ENCODE assay signal across 8 cellular contexts in genomic region chr17:7856840-7857723, GRCh38. TPM values are rescaled to one million over a fixed set of nuclear protein-coding genes. Genes with fewer than 3 reads are reported as not detected.
DNase-seq lines count a peak whose midpoint lies in the region; ATAC-seq and TF ChIP-seq lines count a peak whose summit lies in the region.

NAA38 (minus strand) TSS chr17:7857559; CDS start chr17:7857463, 96 bp downstream.

- H3K36me3 Mint-ChIP-seq in activated T-helper 1 cell treated with anti-CD3 and anti-CD28 coated beads, Interleukin-12 subunit alpha, Interleukin-12 subunit beta, Interleukin-2, Interleukin-4 antibody, amounts not matched to agents 30 ng/mL and 10 ng/mL and 1 ng/mL, durations not matched to agents 14 hours and 24 hours and 36 hours (ENCODE audit: low read depth) = peaks cover 29% of the 10 kb centered on the region
- H3K36me3 Mint-ChIP-seq in natural killer cell = no peaks in the 10 kb centered on the region

- no peak within 1 kb of the TSS for H3K27ac Mint-ChIP-seq in activated T-helper 1 cell treated with anti-CD3 and anti-CD28 coated beads, Interleukin-12 subunit alpha, Interleukin-12 subunit beta, Interleukin-2, Interleukin-4 antibody, amounts not matched to agents 30 ng/mL and 10 ng/mL and 1 ng/mL, durations not matched to agents 14 hours and 24 hours and 36 hours
- no peak within 1 kb of the TSS for H3K27ac Mint-ChIP-seq in natural killer cell

- no peaks in the 10 kb centered on the region for H3K36me3 ChIP-seq in GM23248 (ENCODE audit: low read depth)

- no peaks in the 10 kb centered on the region for H3K9me2 ChIP-seq in GM23248 (ENCODE audit: insufficient read depth)

- H3K9me3 Mint-ChIP-seq in activated T-helper 1 cell treated with anti-CD3 and anti-CD28 coated beads, Interleukin-12 subunit alpha, Interleukin-12 subunit beta, Interleukin-2, Interleukin-4 antibody, amounts not matched to agents 30 ng/mL and 10 ng/mL and 1 ng/mL, durations not matched to agents 14 hours and 24 hours and 36 hours = no peaks in the 10 kb centered on the region
- H3K9me3 Mint-ChIP-seq in natural killer cell = no peaks in the 10 kb centered on the region

- in situ Hi-C loops in GM23248 (cut with MboI) = loop anchor here (10.0 kb wide), 1 partner anchor 112 kb away; no protein-coding TSS in a partner anchor

- no peaks in the 10 kb centered on the region for H3K9me3 ChIP-seq in GM23248 (ENCODE audit: low read depth)

- H3K27ac ChIP-seq in GM23248 = peak within 1 kb of the TSS; percentile 88

- no peaks in the 10 kb centered on the region for H3K27me3 ChIP-seq in GM23248 (replicated peaks; ENCODE audit: insufficient read depth)

- no peak within 1 kb of the TSS for H3K4me3 Mint-ChIP-seq in activated T-helper 1 cell treated with anti-CD3 and anti-CD28 coated beads, Interleukin-12 subunit alpha, Interleukin-12 subunit beta, Interleukin-2, Interleukin-4 antibody, amounts not matched to agents 30 ng/mL and 10 ng/mL and 1 ng/mL, durations not matched to agents 14 hours and 24 hours and 36 hours
- no peak within 1 kb of the TSS for H3K4me3 Mint-ChIP-seq in natural killer cell

- H3K9ac ChIP-seq in GM23248 = peak within 1 kb of the TSS; percentile 86

- H3K4me1 Mint-ChIP-seq in activated T-helper 1 cell treated with anti-CD3 and anti-CD28 coated beads, Interleukin-12 subunit alpha, Interleukin-12 subunit beta, Interleukin-2, Interleukin-4 antibody, amounts not matched to agents 30 ng/mL and 10 ng/mL and 1 ng/mL, durations not matched to agents 14 hours and 24 hours and 36 hours (ENCODE audit: low read depth) = no peaks in the 10 kb centered on the region
- H3K4me1 Mint-ChIP-seq in natural killer cell = peaks cover 6 to 9% of the 10 kb centered on the region in 2 donors

- peak; percentile 100 for DNase-seq in EH (ENCODE audit: low read depth)
- DNase-seq in GM23248 = peak; percentile 100
- DNase-seq in Kasumi-1 (lab: John Stamatoyannopoulos, UW) = peak; percentile 96 to 97
- DNase-seq in RKO (ENCODE audit: low spot score) = peak; percentile 100
- DNase-seq in activated T-helper 1 cell treated with anti-CD3 and anti-CD28 coated beads, Interleukin-12 subunit alpha, Interleukin-12 subunit beta, Interleukin-2, Interleukin-4 antibody, amounts not matched to agents 30 ng/mL and 10 ng/mL and 1 ng/mL, durations not matched to agents 14 hours and 24 hours and 36 hours (ENCODE audit: low spot score) = peak; percentile 92
- peak; percentile 100 for DNase-seq in fibroblast of mammary gland (ENCODE audit: low read depth)
- peak; percentile 89 for DNase-seq in natural killer cell
- DNase-seq in stimulated activated naive CD4-positive, alpha-beta T cell treated with Interleukin-2 at 50 U/mL for 16 hours (lab: John Stamatoyannopoulos, UW) = peak; percentile 92

- ATAC-seq in natural killer cell = peak; percentile 75 to 92 (median 82)

- peak within 1 kb of the TSS; percentile 84 for H2AFZ ChIP-seq in GM23248

- no peaks in the 10 kb centered on the region for H3K27me3 Mint-ChIP-seq in activated T-helper 1 cell treated with anti-CD3 and anti-CD28 coated beads, Interleukin-12 subunit alpha, Interleukin-12 subunit beta, Interleukin-2, Interleukin-4 antibody, amounts not matched to agents 30 ng/mL and 10 ng/mL and 1 ng/mL, durations not matched to agents 14 hours and 24 hours and 36 hours (ENCODE audit: insufficient read depth)
- H3K27me3 Mint-ChIP-seq in natural killer cell (ENCODE audit: low read depth in 2 of 2) = no peaks in the 10 kb centered on the region

- peaks cover 38% of the 10 kb centered on the region for H3K79me2 ChIP-seq in GM23248 (ENCODE audit: insufficient read depth)

- intact Hi-C loops in activated T-helper 1 cell treated with anti-CD3 and anti-CD28 coated beads, Interleukin-12 subunit alpha, Interleukin-12 subunit beta, Interleukin-2, Interleukin-4 antibody, amounts not matched to agents 30 ng/mL and 10 ng/mL and 1 ng/mL, durations not matched to agents 14 hours and 24 hours and 36 hours (cut with micrococcal nuclease) = loop anchor here (1.0 to 10.0 kb wide), 13 partner anchors 13 to 842 kb away; partner anchors contain the start of genes CNTROB, EIF5A, KDM6B and RNASEK
- intact Hi-C loops in natural killer cell (cut with micrococcal nuclease) = loop anchor here (1.0 to 10.0 kb wide), 5 partner anchors 15 to 170 kb away; partner anchors contain the start of genes KDM6B, TP53 and WRAP53

- no peaks in the 10 kb centered on the region for H4K20me1 ChIP-seq in GM23248 (ENCODE audit: insufficient read depth)

- WGBS in GM23248 (ENCODE audit: low coverage in 1 of 2, low lambda C conversion rate in 2 of 2, missing lambda C conversion rate in 2 of 2), 2 experiments = 1 to 2% methylated on average over 62 of the region's 62 CpGs

- H3K4me3 ChIP-seq in GM23248 (peak within 1 kb of the TSS; percentile 80), fibroblast of mammary gland (ENCODE audit: control insufficient read depth, low read depth, low read length) (peak within 1 kb of the TSS; percentile 88)

- TF ChIP-seq CTCF in fibroblast of mammary gland (conservative IDR thresholded peaks at IDR 0.05; ENCODE audit: control insufficient read depth, insufficient read depth, low read depth, low read length) (peak; percentile 33), natural killer cell (IDR thresholded peaks at IDR 0.05) (no peak)

- H3K4me2 ChIP-seq in GM23248 (ENCODE audit: unreplicated experiment) = peak within 1 kb of the TSS; percentile 93

- peaks cover 26% of the 10 kb centered on the region; the same call in 1 of the 2 replicates for H3F3A ChIP-seq in GM23248 (ENCODE audit: insufficient read depth)

- H3K4me1 ChIP-seq in GM23248 (ENCODE audit: insufficient read depth) = 0 out of 2 replicates have a peak, but pooled peaks cover 17% of the 10 kb centered on the region

RNA-seq across cellular contexts. Expression of gene NAA38, which starts in this region (rescaled TPM):
- 70.4 and 71.5 TPM in 2 replicates for total RNA-seq in GM23248 (2014; rRNA removed; shearing (Covaris generic))
- 185 and 196 TPM in 2 replicates for polyA plus RNA-seq in GM23248 (2016; fragmentation: Nextera tagmentation; extraction: Ambion mirVana)
- total RNA-seq in activated T-helper 1 cell treated with anti-CD3 and anti-CD28 coated beads, Interleukin-12 subunit alpha, Interleukin-12 subunit beta, Interleukin-2, Interleukin-4 antibody, amounts not matched to agents 30 ng/mL and 10 ng/mL and 1 ng/mL, durations not matched to agents 14 hours and 24 hours and 36 hours = 36.4 and 43.5 TPM in 2 replicates
- 10 to 100 TPM; 35.9 to 40.3 (median 37.3) TPM for total RNA-seq in natural killer cell

Comparison
In these comparisons a context has a peak if more than half of its experiments do, and no peak if none do; other contexts are left out.
1. Peak in every context shown above with its lines: DNase-seq, ATAC-seq, H3K4me3 ChIP-seq and H3K27ac ChIP-seq.